Comparison of ENCODE assay signal across 28 cellular contexts in genomic region chr2:218311543-218311884, GRCh38. TPM values are rescaled to one million over a fixed set of nuclear protein-coding genes. Genes with fewer than 3 reads are reported as not detected.
DNase-seq lines count a peak whose midpoint lies in the region; ATAC-seq, FAIRE-seq and TF ChIP-seq lines count a peak whose summit lies in the region.
"Had no signal": no experiment of that assay in that cellular context is flagged by ENCODE, and none has a peak within 500 bp of the region (broad histone marks: within the 10 kb centered on the region; RNA-seq: fewer than 3 reads in every experiment).

No MANE protein-coding gene starts in this region.

- H3K4me1 ChIP-seq in colonic mucosa (no peaks in the 10 kb centered on the region), mucosa of descending colon (ENCODE audit: low read depth) (peaks cover 12% of the 10 kb centered on the region), small intestine (ENCODE audit: control insufficient read depth in 2 of 2, insufficient read depth in 1 of 2, low read depth in 1 of 2, low read length in 1 of 2) (peaks cover 0 to 2% of the 10 kb centered on the region in 2 donors)
- H3K4me1 ChIP-seq: HAP-1, SJSA1, uterus had no signal

- intact Hi-C loops in Calu3 (cut with micrococcal nuclease; ENCODE audit: unreplicated experiment), result no loop called here
- intact Hi-C loops in colonic mucosa (cut with DNase I), result no loop called here
- intact Hi-C loops in mucosa of descending colon (cut with DNase I, micrococcal nuclease), result no loop called here
- intact Hi-C loops in posterior cingulate gyrus (cut with DNase I), result no loop called here

- H3K4me1 Mint-ChIP-seq in Calu3 (ENCODE audit: low read depth, unreplicated experiment), result peaks cover 35% of the 10 kb centered on the region

- BruUV-seq in Calu3 (replicated peaks; lab: Mats Ljungman, UMichigan), result no TSS peak

- H3K9ac ChIP-seq in colonic mucosa (ENCODE audit: low read depth in 2 of 2, low read length in 2 of 2), result peak overlapping the region in 1 of 2 donors; percentile 34

- ATAC-seq in mucosa of descending colon (peak; percentile 2), GM18511 (IDR thresholded peaks at IDR 0.05; ENCODE audit: unreplicated experiment) (no peak), HG03175 (IDR thresholded peaks at IDR 0.05; ENCODE audit: unreplicated experiment) (no peak)
- ATAC-seq: activated T-helper 17 cell treated with anti-CD3 and anti-CD28 coated beads, Interleukin-2, amount 50 U/mL, for 72 hours had no signal

- H3K27ac ChIP-seq in colonic mucosa (peak overlapping the region; percentile 75), small intestine (ENCODE audit: low read depth in 1 of 2, low read length in 1 of 2) (peak overlapping the region; percentile 69 to 73)
- H3K27ac ChIP-seq: SJSA1, uterus had no signal

- no peak overlapping the region for H3K4me3 ChIP-seq in colonic mucosa
- no peak overlapping the region for H3K4me3 ChIP-seq in mucosa of descending colon
- H3K4me3 ChIP-seq in small intestine (ENCODE audit: low read depth in 1 of 2, low read length in 2 of 2), result no peak overlapping the region
- H3K4me3 ChIP-seq: HAP-1, MG63, SJSA1, uterus had no signal

- H3K9me3 ChIP-seq in colonic mucosa (no peaks in the 10 kb centered on the region), mucosa of descending colon (no peaks in the 10 kb centered on the region), small intestine (ENCODE audit: control insufficient read depth, low read depth) (no peaks in the 10 kb centered on the region)
- H3K9me3 ChIP-seq: HAP-1, MG63, SJSA1, uterus had no signal

- H3K27me3 Mint-ChIP-seq in Calu3 (ENCODE audit: unreplicated experiment), result no peaks in the 10 kb centered on the region
- H3K27me3 Mint-ChIP-seq: activated naive CD8-positive, alpha-beta T cell treated with anti-CD3 and anti-CD28 coated beads for 36 hours had no signal

- CTCF ChIA-PET in Calu3 (lab: Charles Lee), result interaction anchor here (1.1 to 1.4 kb wide), 2 partner anchors 11 to 45 kb away, joined by 5 to 15 read pairs; partner anchors contain the start of gene CATIP

- H3K9me3 Mint-ChIP-seq in Calu3 (ENCODE audit: low read depth, unreplicated experiment), result no peaks in the 10 kb centered on the region
- H3K9me3 Mint-ChIP-seq: activated CD4-positive, alpha-beta T cell treated with anti-CD3 and anti-CD28 coated beads, Interleukin-2, amount 10 ng/mL, durations not matched to agents 24 days and 14 days; activated naive CD8-positive, alpha-beta T cell treated with anti-CD3 and anti-CD28 coated beads for 36 hours; memory B cell; T-helper 1 cell treated with Interleukin-12 subunit alpha and Interleukin-12 subunit beta and Interleukin-4 antibody, amounts not matched to agents 30 μg/mL and 1 μg/mL, for 36 hours had no signal

- peak overlapping the region; percentile 77 for H3K27ac Mint-ChIP-seq in Calu3 (ENCODE audit: unreplicated experiment)
- H3K27ac Mint-ChIP-seq: activated CD4-positive, alpha-beta T cell treated with anti-CD3 and anti-CD28 coated beads, Interleukin-2, amount 10 ng/mL, durations not matched to agents 24 days and 14 days; activated naive CD8-positive, alpha-beta T cell treated with anti-CD3 and anti-CD28 coated beads for 36 hours; activated T-helper 17 cell treated with anti-CD3 and anti-CD28 coated beads, Interleukin-2, amount 50 U/mL, for 72 hours; memory B cell; T-helper 1 cell treated with Interleukin-12 subunit alpha and Interleukin-12 subunit beta and Interleukin-4 antibody, amounts not matched to agents 30 μg/mL and 1 μg/mL, for 36 hours had no signal

- no peak for FAIRE-seq in small intestine (lab: Jason Lieb, UNC)
- FAIRE-seq: colon, GM18507 had no signal

- DNase-seq in Calu3 (no peak), colonic mucosa (no peak), mucosa of descending colon (no peak), small intestine (no peak), posterior cingulate gyrus (no peak)
- DNase-seq in effector CD8-positive, alpha-beta T cell (lab: John Stamatoyannopoulos, UW), result no peak
- DNase-seq: activated CD4-positive, alpha-beta T cell treated with anti-CD3 and anti-CD28 coated beads, Interleukin-2, amount 10 ng/mL, durations not matched to agents 24 days and 14 days; activated naive CD8-positive, alpha-beta T cell treated with anti-CD3 and anti-CD28 coated beads for 36 hours; kidney glomerular epithelial cell; MG63; NCI-H1417 treated with DMSO at 0.1 percent for 48 hours; NCI-H2107; NCI-H446 treated with DMSO at 0.1 percent for 48 hours; NK-92 treated with Interleukin-12 subunit alpha and Interleukin-12 subunit beta, amount 100 ng/mL, for 24 hours; uterus had no signal

- 13 to 58% (median 43%) methylated on average over 5 of the region's 5 CpGs for WGBS in small intestine, 3 donors

- TF ChIP-seq CTCF in Calu3 (IDR thresholded peaks at IDR 0.05; ENCODE audit: unreplicated experiment) (no peak), colonic mucosa (IDR thresholded peaks at IDR 0.05) (no peak), mucosa of descending colon (IDR thresholded peaks at IDR 0.05) (no peak)

- H3K27me3 ChIP-seq in colonic mucosa (no peaks in the 10 kb centered on the region), small intestine (ENCODE audit: control insufficient read depth in 2 of 2, insufficient read depth in 2 of 2, low read length in 2 of 2) (no peaks in the 10 kb centered on the region)
- H3K27me3 ChIP-seq: MG63, SJSA1, uterus had no signal

- H3K36me3 ChIP-seq in colonic mucosa, result no peaks in the 10 kb centered on the region
- no peaks in the 10 kb centered on the region for H3K36me3 ChIP-seq in mucosa of descending colon (ENCODE audit: low read depth)
- no peaks in the 10 kb centered on the region for H3K36me3 ChIP-seq in small intestine (ENCODE audit: control insufficient read depth in 2 of 2, insufficient read depth in 2 of 2, low read length in 2 of 2)
- H3K36me3 ChIP-seq: HAP-1, MG63, SJSA1, uterus had no signal

- H3K36me3 Mint-ChIP-seq in Calu3 (ENCODE audit: insufficient read depth, unreplicated experiment), result peaks cover 9% of the 10 kb centered on the region
- H3K36me3 Mint-ChIP-seq: activated naive CD8-positive, alpha-beta T cell treated with anti-CD3 and anti-CD28 coated beads for 36 hours; memory B cell had no signal

- no peak overlapping the region for H3K4me3 Mint-ChIP-seq in Calu3 (ENCODE audit: low read depth, unreplicated experiment)
- H3K4me3 Mint-ChIP-seq: activated CD4-positive, alpha-beta T cell treated with anti-CD3 and anti-CD28 coated beads, Interleukin-2, amount 10 ng/mL, durations not matched to agents 24 days and 14 days; activated naive CD8-positive, alpha-beta T cell treated with anti-CD3 and anti-CD28 coated beads for 36 hours; activated T-helper 17 cell treated with anti-CD3 and anti-CD28 coated beads, Interleukin-2, amount 50 U/mL, for 72 hours; CD14-positive monocyte; memory B cell; T-helper 1 cell treated with Interleukin-12 subunit alpha and Interleukin-12 subunit beta and Interleukin-4 antibody, amounts not matched to agents 30 μg/mL and 1 μg/mL, for 36 hours had no signal

RNA-seq across cellular contexts. Expression of gene TMBIM1, which starts 19.2 kb away (rescaled TPM):
- total RNA-seq in Calu3 (2022) (229 and 289 TPM in 2 replicates), colonic mucosa (100 to 1,000 TPM; 273 to 375 TPM), mucosa of descending colon (100 to 1,000 TPM; 201 to 464 (median 319) TPM)
- 100 to 1,000 TPM; 112 to 179 (median 131) TPM for polyA plus RNA-seq in small intestine

RNA-seq across cellular contexts. Expression of gene PNKD, which starts 41.2 kb away (rescaled TPM):
- total RNA-seq in Calu3 (2022), result 46.8 and 54.0 TPM in 2 replicates
- 100 to 1,000 TPM; 109 to 136 TPM for total RNA-seq in colonic mucosa
- total RNA-seq in mucosa of descending colon, result 100 to 1,000 TPM in 1 of 3 donors, 10 to 100 TPM in 2; 77.1 to 101 (median 92.1) TPM
- polyA plus RNA-seq in small intestine, result 100 to 1,000 TPM in 1 of 3 donors, 10 to 100 TPM in 2; 88.4 to 137 (median 91.6) TPM

RNA-seq across cellular contexts. Expression of gene AAMP, which starts 41.6 kb away (rescaled TPM):
- 102 and 117 TPM in 2 replicates for total RNA-seq in Calu3 (2022)
- 100 to 1,000 TPM in 1 of 2 donors, 10 to 100 TPM in 1; 96.1 to 137 TPM for total RNA-seq in colonic mucosa
- total RNA-seq in mucosa of descending colon, result 10 to 100 TPM; 80.2 to 97.0 (median 94.1) TPM
- polyA plus RNA-seq in small intestine, result 100 to 1,000 TPM; 101 to 134 (median 118) TPM

RNA-seq across cellular contexts. Expression of gene CATIP, which starts 45.1 kb away (rescaled TPM):
- total RNA-seq in Calu3 (2022) (0.71 TPM in 1 of 2 replicates, not detected in the other), colonic mucosa (not detected), mucosa of descending colon (not detected)
- polyA plus RNA-seq in small intestine, result under 1 TPM in 1 of 3 donors, not detected in 2; 0.09 TPM
- total RNA-seq: activated CD4-positive, alpha-beta T cell treated with anti-CD3 and anti-CD28 coated beads, Interleukin-2, amount 10 ng/mL, durations not matched to agents 24 days and 14 days; activated naive CD8-positive, alpha-beta T cell treated with anti-CD3 and anti-CD28 coated beads for 36 hours; activated T-helper 17 cell treated with anti-CD3 and anti-CD28 coated beads, Interleukin-2, amount 50 U/mL, for 72 hours; glomerular endothelial cell; SJSA1 had no signal
- polyA plus RNA-seq: AG04450 had no signal

RNA-seq across cellular contexts. Expression of gene GPBAR1, which starts 50.7 kb away (rescaled TPM):
- total RNA-seq in Calu3 (2022) (1.1 and 1.5 TPM in 2 replicates), colonic mucosa (1 to 10 TPM; 1.1 to 1.3 TPM), mucosa of descending colon (1 to 10 TPM in 2 of 3 donors, under 1 TPM in 1; 0.64 to 3.7 (median 3.3) TPM)
- polyA plus RNA-seq in small intestine, result 1 to 10 TPM; 1.3 to 3.9 (median 1.4) TPM
- total RNA-seq: G401 had no signal
- polyA plus RNA-seq: AG04450 had no signal
